19 cellular contexts compared by ENCODE assay signal in the genomic region with DNA sequence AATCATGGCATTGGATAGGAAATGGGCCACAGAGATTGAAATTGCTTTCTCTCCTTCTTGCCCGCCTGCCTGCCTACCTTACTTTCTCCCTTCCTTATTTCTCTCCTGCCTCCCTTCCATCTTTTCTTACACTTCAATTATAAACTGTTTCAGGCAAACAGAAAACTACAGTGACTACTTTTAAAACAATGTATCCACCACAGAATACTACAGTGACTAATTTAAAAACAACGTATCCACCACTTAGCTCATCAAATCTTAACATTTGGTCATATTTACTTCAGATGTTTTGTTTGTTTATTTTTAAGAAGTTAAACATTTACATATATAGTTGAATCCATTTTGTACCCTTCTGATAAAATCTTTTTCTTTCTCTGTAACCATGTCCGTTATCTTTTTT. TPM values are rescaled to one million over a fixed set of nuclear protein-coding genes. Genes with fewer than 3 reads are reported as not detected.
DNase-seq lines count a peak whose midpoint lies in the region; ATAC-seq, FAIRE-seq and TF ChIP-seq lines count a peak whose summit lies in the region.
"Had no signal": no experiment of that assay in that cellular context is flagged by ENCODE, and none has a peak within 500 bp of the region (broad histone marks: within the 10 kb centered on the region; RNA-seq: fewer than 3 reads in every experiment).

No MANE protein-coding gene starts in this region.

- H3K27ac ChIP-seq in osteoblast (ENCODE audit: low read depth, low read length) (peak overlapping the region; percentile 16), upper lobe of left lung (no peak overlapping the region)
- H3K27ac ChIP-seq: BLaER1 treated with 17β-estradiol and CSF1 and Interleukin-3, amounts not matched to agents 10 nM and 100 nM; lower lobe of right lung had no signal

- TF ChIP-seq EP300 in upper lobe of left lung (IDR thresholded peaks at IDR 0.05) = no peak

- H3K4me1 ChIP-seq in osteoblast (ENCODE audit: insufficient read depth, low read length) = peaks cover 15% of the 10 kb centered on the region
- no peaks in the 10 kb centered on the region for H3K4me1 ChIP-seq in upper lobe of left lung
- H3K4me1 ChIP-seq: lower lobe of right lung had no signal

- no peaks in the 10 kb centered on the region for H3K9me3 ChIP-seq in osteoblast (ENCODE audit: low read depth, low read length)
- H3K9me3 ChIP-seq in upper lobe of left lung = no peaks in the 10 kb centered on the region
- H3K9me3 ChIP-seq: lower lobe of right lung had no signal

- TF ChIP-seq CTCF in choroid plexus epithelial cell (conservative IDR thresholded peaks at IDR 0.05; ENCODE audit: low read depth, low read length) (no peak), osteoblast (IDR thresholded peaks at IDR 0.05; ENCODE audit: extremely low read depth, low read depth, low read length) (no peak), upper lobe of left lung (IDR thresholded peaks at IDR 0.05) (no peak)

- H3K4me2 ChIP-seq in osteoblast (ENCODE audit: insufficient read depth, low read length) = peak overlapping the region; percentile 31
- H3K4me2 ChIP-seq: BLaER1 treated with 17β-estradiol and CSF1 and Interleukin-3, amounts not matched to agents 10 nM and 100 nM had no signal

- peak overlapping the region; percentile 52 for H2AFZ ChIP-seq in osteoblast (ENCODE audit: low read length)

- no peak for FAIRE-seq in RCC 7860 (lab: Jason Lieb, UNC)

- H3K27me3 ChIP-seq in osteoblast (ENCODE audit: insufficient read depth, low read length) (no peaks in the 10 kb centered on the region), upper lobe of left lung (no peaks in the 10 kb centered on the region)
- H3K27me3 ChIP-seq: BLaER1 treated with 17β-estradiol and CSF1 and Interleukin-3, amounts not matched to agents 10 nM and 100 nM had no signal

- H3K4me3 ChIP-seq in choroid plexus epithelial cell (ENCODE audit: low read depth, low read length) (no peak overlapping the region), osteoblast (ENCODE audit: insufficient read depth, low read length) (no peak overlapping the region), upper lobe of left lung (no peak overlapping the region)
- H3K4me3 ChIP-seq: BLaER1 treated with 17β-estradiol and CSF1 and Interleukin-3, amounts not matched to agents 10 nM and 100 nM; lower lobe of right lung had no signal

- ATAC-seq in upper lobe of left lung (ENCODE audit: low FRiP score in 2 of 2) = no peak
- ATAC-seq in HG03439 (IDR thresholded peaks at IDR 0.05; ENCODE audit: unreplicated experiment) = no peak
- ATAC-seq: lower lobe of right lung, sciatic nerve had no signal

- TF ChIP-seq POLR2A in upper lobe of left lung (IDR thresholded peaks at IDR 0.05) = no peak

- DNase-seq in EH (ENCODE audit: low read depth) (peak; percentile 80), RCC 7860 (ENCODE audit: low spot score) (peak; percentile 3), choroid plexus epithelial cell (ENCODE audit: low read depth) (peak; percentile 36), osteoblast (ENCODE audit: insufficient read length, low spot score, missing footprints) (peak; percentile 56), upper lobe of left lung (no peak)
- no peak for DNase-seq in activated CD8-positive, alpha-beta memory T cell treated with anti-CD3 and anti-CD28 coated beads, Interleukin-2, amount 50 U/mL, for 4 hours
- DNase-seq: activated CD4-positive, alpha-beta T cell treated with anti-CD3 and anti-CD28 coated beads, Interleukin-2, amount 50 U/mL, for 4 hours; activated naive CD4-positive, alpha-beta T cell treated with Interleukin-2 at 50 U/mL for 16 hours; activated T-cell treated with anti-CD3 and anti-CD28 coated beads, Interleukin-2, amount 50 U/mL, for 1 hour; dermis blood vessel endothelial cell; head of caudate nucleus; lower lobe of right lung; NCI-H146; NCI-H2227 treated with DMSO at 0.1 percent for 48 hours; NCI-H82; stimulated activated CD4-positive, alpha-beta T cell treated with anti-CD3 and anti-CD28 coated beads, Interleukin-1b, Interleukin-23, amount 100 ng/mL, for 48 hours had no signal

- no peaks in the 10 kb centered on the region for H3K79me2 ChIP-seq in osteoblast (ENCODE audit: insufficient read depth, low read length)

- 78 to 84% methylated on average over 3 of the region's 3 CpGs for WGBS in upper lobe of left lung, 2 donors

- no peaks in the 10 kb centered on the region for H3K36me3 ChIP-seq in osteoblast (ENCODE audit: insufficient read depth, low read length)
- H3K36me3 ChIP-seq in upper lobe of left lung = no peaks in the 10 kb centered on the region
- H3K36me3 ChIP-seq: BLaER1 treated with 17β-estradiol and CSF1 and Interleukin-3, amounts not matched to agents 10 nM and 100 nM; lower lobe of right lung had no signal

- H4K20me1 ChIP-seq in osteoblast (ENCODE audit: insufficient read depth, low read length) = no peaks in the 10 kb centered on the region
- H4K20me1 ChIP-seq: BLaER1 treated with 17β-estradiol and CSF1 and Interleukin-3, amounts not matched to agents 10 nM and 100 nM had no signal

RNA-seq across cellular contexts. Expression of a gene that starts 54.4 kb away (rescaled TPM):
- 45.7 and 46.3 TPM in 2 replicates for total RNA-seq in osteoblast
- 10 to 100 TPM in 5 of 6 donors, 1 to 10 TPM in 1; 7.3 to 72.7 (median 34.0) TPM for total RNA-seq in upper lobe of left lung

Comparison
In these comparisons a context has a peak if more than half of its experiments do, and no peak if none do; other contexts are left out.
1. DNase-seq: peak in EH (single experiment), RCC 7860 (single experiment), choroid plexus epithelial cell (single experiment) and osteoblast (single experiment); none in upper lobe of left lung (0 of 2) and activated CD8-positive, alpha-beta memory T cell treated with anti-CD3 and anti-CD28 coated beads, Interleukin-2, amount 50 U/mL, for 4 hours (single experiment).